ENCODE assay signal across 23 cellular contexts in the genomic region with DNA sequence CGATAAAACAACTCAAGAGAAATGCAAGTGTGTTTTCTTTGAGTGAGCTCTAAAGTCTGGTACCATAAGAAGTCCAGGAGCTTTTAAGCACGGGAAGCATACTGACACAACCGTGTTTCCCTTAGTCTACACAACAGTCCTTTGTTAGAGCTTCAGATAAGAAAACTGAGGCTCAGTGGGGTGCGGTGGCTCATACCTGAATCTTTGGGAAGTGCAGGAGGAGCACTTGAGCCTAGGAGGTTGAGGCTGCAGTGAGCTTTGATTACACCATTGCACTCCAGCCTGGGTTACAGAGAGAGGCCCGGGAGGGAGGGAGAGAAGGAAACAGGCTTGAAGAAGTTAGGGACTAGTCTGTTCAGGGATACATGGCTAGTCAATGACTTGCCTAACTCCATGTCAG. TPM values are rescaled to one million over a fixed set of nuclear protein-coding genes. Genes with fewer than 3 reads are reported as not detected.
DNase-seq lines count a peak whose midpoint lies in the region; ATAC-seq and TF ChIP-seq lines count a peak whose summit lies in the region.
"Had no signal": no experiment of that assay in that cellular context is flagged by ENCODE, and none has a peak within 500 bp of the region (broad histone marks: within the 10 kb centered on the region; RNA-seq: fewer than 3 reads in every experiment).

No MANE protein-coding gene starts in this region.

- H4K20me1 ChIP-seq in neural progenitor cell (ENCODE audit: low read depth), result peaks cover 5% of the 10 kb centered on the region

- H3K27me3 ChIP-seq in H7 (ENCODE audit: control insufficient read depth, insufficient read depth, low read length), result no peaks in the 10 kb centered on the region; the same call in 1 of the 2 replicates
- H3K27me3 ChIP-seq in neural progenitor cell, result no peaks in the 10 kb centered on the region
- H3K27me3 ChIP-seq in left lung, result no peaks in the 10 kb centered on the region

- intact Hi-C loops in left lung (cut with DNase I), result no loop called here

- peaks cover 95% of the 10 kb centered on the region for H3K4me1 Mint-ChIP-seq in activated T-cell treated with anti-CD3 and anti-CD28 coated beads, Interleukin-2, amount 50 U/mL, for 72 hours (ENCODE audit: low read depth)
- peaks cover 91% of the 10 kb centered on the region for H3K4me1 Mint-ChIP-seq in activated naive CD8-positive, alpha-beta T cell (ENCODE audit: low read depth)
- H3K4me1 Mint-ChIP-seq in neural progenitor cell, result peaks cover 49% of the 10 kb centered on the region

- ATAC-seq in activated T-cell treated with anti-CD3 and anti-CD28 coated beads, Interleukin-2, amount 50 U/mL, for 72 hours (replicated peaks in 1 of 2), result no peak
- ATAC-seq in left lung (no peak), HG03378 (IDR thresholded peaks at IDR 0.05; ENCODE audit: unreplicated experiment) (no peak)
- ATAC-seq: activated CD8-positive, alpha-beta memory T cell treated with anti-CD3 and anti-CD28 coated beads, Interleukin-2, amount 10 ng/mL, durations not matched to agents 7 days and 5 days; heart right ventricle; left ventricle myocardium superior; sciatic nerve had no signal

- H3K27me3 Mint-ChIP-seq in activated T-cell treated with anti-CD3 and anti-CD28 coated beads, Interleukin-2, amount 50 U/mL, for 72 hours (ENCODE audit: low read depth), result no peaks in the 10 kb centered on the region
- H3K27me3 Mint-ChIP-seq in activated naive CD8-positive, alpha-beta T cell, result no peaks in the 10 kb centered on the region
- peaks cover 3% of the 10 kb centered on the region for H3K27me3 Mint-ChIP-seq in neural progenitor cell (ENCODE audit: insufficient read depth, low read depth)

- H2AFZ ChIP-seq in neural progenitor cell (replicated peaks), result no peak overlapping the region

- TF ChIP-seq CTCF in neural progenitor cell (IDR thresholded peaks at IDR 0.05), result no peak
- no peak for TF ChIP-seq CTCF in left lung (IDR thresholded peaks at IDR 0.05)

- peak overlapping the region; percentile 55 to 82 for H3K4me3 Mint-ChIP-seq in activated T-cell treated with anti-CD3 and anti-CD28 coated beads, Interleukin-2, amount 50 U/mL, for 72 hours
- H3K4me3 Mint-ChIP-seq in activated naive CD8-positive, alpha-beta T cell, result peak overlapping the region; percentile 60
- no peak overlapping the region for H3K4me3 Mint-ChIP-seq in neural progenitor cell
- H3K4me3 Mint-ChIP-seq: activated CD8-positive, alpha-beta memory T cell treated with anti-CD3 and anti-CD28 coated beads, Interleukin-2, amount 10 ng/mL, durations not matched to agents 7 days and 5 days had no signal

- no peaks in the 10 kb centered on the region for H3K9me3 Mint-ChIP-seq in activated T-cell treated with anti-CD3 and anti-CD28 coated beads, Interleukin-2, amount 50 U/mL, for 72 hours
- H3K9me3 Mint-ChIP-seq in activated naive CD8-positive, alpha-beta T cell (ENCODE audit: low read depth), result no peaks in the 10 kb centered on the region
- H3K9me3 Mint-ChIP-seq in neural progenitor cell, result no peaks in the 10 kb centered on the region

- peak overlapping the region; percentile 85 for H3K27ac Mint-ChIP-seq in activated T-cell treated with anti-CD3 and anti-CD28 coated beads, Interleukin-2, amount 50 U/mL, for 72 hours
- peak overlapping the region; percentile 95 for H3K27ac Mint-ChIP-seq in activated naive CD8-positive, alpha-beta T cell
- H3K27ac Mint-ChIP-seq in neural progenitor cell, result no peak overlapping the region
- H3K27ac Mint-ChIP-seq: activated CD8-positive, alpha-beta memory T cell treated with anti-CD3 and anti-CD28 coated beads, Interleukin-2, amount 10 ng/mL, durations not matched to agents 7 days and 5 days had no signal

- no peaks in the 10 kb centered on the region for H3K79me2 ChIP-seq in neural progenitor cell (ENCODE audit: low read depth)

- H3K27ac ChIP-seq in neural progenitor cell, result no peak overlapping the region
- no peak overlapping the region for H3K27ac ChIP-seq in left lung
- H3K27ac ChIP-seq: epithelial cell of prostate, heart right ventricle had no signal

- H3K4me1 ChIP-seq in neural progenitor cell, result peaks cover 26% of the 10 kb centered on the region
- no peaks in the 10 kb centered on the region for H3K4me1 ChIP-seq in left lung

- H3K9ac ChIP-seq in neural progenitor cell, result no peak overlapping the region

- H3K4me3 ChIP-seq in H7 (ENCODE audit: insufficient read depth, low read depth, low read length) (no peak overlapping the region), neural progenitor cell (no peak overlapping the region), left lung (no peak overlapping the region)
- H3K4me3 ChIP-seq: HAP-1, heart right ventricle had no signal

- H3K9me3 ChIP-seq in neural progenitor cell (ENCODE audit: low read depth), result no peaks in the 10 kb centered on the region
- H3K9me3 ChIP-seq in left lung, result no peaks in the 10 kb centered on the region
- H3K9me3 ChIP-seq: HAP-1, heart right ventricle had no signal

- H3K4me2 ChIP-seq in neural progenitor cell, result peak overlapping the region; percentile 20

- H3K36me3 ChIP-seq in H7 (replicated peaks; ENCODE audit: control insufficient read depth, insufficient read depth, low read length), result no peaks in the 10 kb centered on the region
- H3K36me3 ChIP-seq in neural progenitor cell, result no peaks in the 10 kb centered on the region
- no peaks in the 10 kb centered on the region for H3K36me3 ChIP-seq in left lung
- H3K36me3 ChIP-seq: HAP-1, heart right ventricle had no signal

- H3F3A ChIP-seq in neural progenitor cell (ENCODE audit: low read depth), result no peaks in the 10 kb centered on the region

- no peak for DNase-seq in activated T-cell treated with anti-CD3 and anti-CD28 coated beads, Interleukin-2, amount 50 U/mL, for 72 hours
- DNase-seq in activated T-cell treated with anti-CD3 and anti-CD28 coated beads, Interleukin-2, amount 50 U/mL, for 1 hour, result no peak
- peak; percentile 39 for DNase-seq in H7
- DNase-seq in neural progenitor cell (ENCODE audit: low spot score), result no peak
- no peak for DNase-seq in NCI-H187 treated with DMSO at 0.1 percent for 48 hours (lab: John Stamatoyannopoulos, UW)
- DNase-seq in left lung, result no peak
- DNase-seq: activated CD4-positive, CD25-positive, alpha-beta regulatory T cell; activated CD8-positive, alpha-beta memory T cell treated with anti-CD3 and anti-CD28 coated beads, Interleukin-2, amount 10 ng/mL, durations not matched to agents 7 days and 5 days; activated gamma-delta T cell treated with Interleukin-2 at 50 U/mL for 16 hours; C1 segment of cervical spinal cord; cerebellar nuclear complex; heart right ventricle; IMR-90; left ventricle myocardium superior; NCI-H510A treated with DMSO at 0.1 percent for 48 hours; substantia nigra; T1000 had no signal

- peaks cover 10 to 15% of the 10 kb centered on the region in 2 donors for H3K36me3 Mint-ChIP-seq in activated T-cell treated with anti-CD3 and anti-CD28 coated beads, Interleukin-2, amount 50 U/mL, for 72 hours (ENCODE audit: insufficient read depth in 2 of 2)
- peaks cover 9% of the 10 kb centered on the region for H3K36me3 Mint-ChIP-seq in activated naive CD8-positive, alpha-beta T cell
- H3K36me3 Mint-ChIP-seq in neural progenitor cell, result peaks cover 34% of the 10 kb centered on the region

RNA-seq across cellular contexts. Expression of a gene that starts 21.9 kb away (rescaled TPM):
- 100 to 1,000 TPM; 130 to 175 TPM for total RNA-seq in activated T-cell treated with anti-CD3 and anti-CD28 coated beads, Interleukin-2, amount 50 U/mL, for 72 hours
- 0.28 and 0.48 TPM in 2 replicates for total RNA-seq in H7 (2014; rRNA removed; shearing (Covaris generic))
- 15.0 and 19.4 TPM in 2 replicates for total RNA-seq in neural progenitor cell (ENCODE audit: low replicate concordance)
- total RNA-seq in left lung, result 1 to 10 TPM; 4.1 to 7.1 TPM
- total RNA-seq: G401 had no signal
